10 cellular contexts compared by ENCODE assay signal in genomic region chr6:144297498-144298166, GRCh38. TPM values are rescaled to one million over a fixed set of nuclear protein-coding genes. Genes with fewer than 3 reads are reported as not detected.
DNase-seq lines count a peak whose midpoint lies in the region; ATAC-seq and TF ChIP-seq lines count a peak whose summit lies in the region.
"Had no signal": no experiment of that assay in that cellular context is flagged by ENCODE, and none has a peak within 500 bp of the region (broad histone marks: within the 10 kb centered on the region; RNA-seq: fewer than 3 reads in every experiment).

No MANE protein-coding gene starts in this region.

- H3K36me3 ChIP-seq in Panc1 (ENCODE audit: control insufficient read depth, insufficient read depth, low read length): peaks cover 10% of the 10 kb centered on the region; the same call in 1 of the 2 replicates
- H3K36me3 ChIP-seq in tibial artery: peaks cover 0 to 6% (median 6%) of the 10 kb centered on the region in 3 donors
- H3K36me3 ChIP-seq in CD8-positive, alpha-beta memory T cell (ENCODE audit: insufficient read depth, low read length): no peaks in the 10 kb centered on the region

- no peak for ATAC-seq in Panc1

- DNase-seq in Panc1 (ENCODE audit: low read depth, low spot score): no peak
- DNase-seq in fibroblast of peridontal ligament (ENCODE audit: extremely low read depth): peak; percentile 43
- DNase-seq in myocyte (ENCODE audit: low read depth): peak; percentile 23
- DNase-seq in tibial artery: no peak
- DNase-seq in NCI-H2227 (lab: John Stamatoyannopoulos, UW; ENCODE audit: unreplicated experiment): no peak
- no peak for DNase-seq in NCI-H1694 (lab: John Stamatoyannopoulos, UW)
- DNase-seq in CD8-positive, alpha-beta memory T cell: no peak
- DNase-seq in ACHN: no peak
- DNase-seq: central memory CD4-positive, alpha-beta T cell; NCI-H2029 had no signal

- H3K27ac ChIP-seq in Panc1 (ENCODE audit: low read length) (peak overlapping the region; percentile 5; the same call in 1 of the 2 replicates), tibial artery (peak overlapping the region; percentile 44 to 61)
- H3K27ac ChIP-seq in CD8-positive, alpha-beta memory T cell (ENCODE audit: low read depth, low read length): no peak overlapping the region

- no peak overlapping the region for H3K4me3 ChIP-seq in Panc1 (ENCODE audit: low read depth in 2 of 2, low read length in 2 of 2)
- no peak overlapping the region for H3K4me3 ChIP-seq in tibial artery
- no peak overlapping the region for H3K4me3 ChIP-seq in CD8-positive, alpha-beta memory T cell (ENCODE audit: low read length)

- TF ChIP-seq CTCF in Panc1 (IDR thresholded peaks at IDR 0.05): no peak
- no peak for TF ChIP-seq CTCF in tibial artery (IDR thresholded peaks at IDR 0.05)

- H3K27me3 Mint-ChIP-seq in CD8-positive, alpha-beta memory T cell: no peaks in the 10 kb centered on the region

- peaks cover 9 to 14% (median 13%) of the 10 kb centered on the region in 3 donors for H3K4me1 Mint-ChIP-seq in CD8-positive, alpha-beta memory T cell

- H3K36me3 Mint-ChIP-seq in CD8-positive, alpha-beta memory T cell: peaks cover 0 to 7% (median 3%) of the 10 kb centered on the region in 3 donors

- in situ Hi-C loops in Panc1 (cut with HindIII; ENCODE audit: low pct_unique_long_range_greater_than_20kb, low sequenced_read_pairs): no loop called here
- in situ Hi-C loops in ACHN (cut with HindIII; ENCODE audit: low pct_ligation_motif_present, low pct_unique_long_range_greater_than_20kb, low sequenced_read_pairs): no loop called here

- peak overlapping the region in 3 of 8 donors; percentile 6 to 38 (median 34) for H3K27ac Mint-ChIP-seq in CD8-positive, alpha-beta memory T cell

- CTCF ChIA-PET in Panc1 (lab: Charles Lee): no interaction called here
- CTCF ChIA-PET in CD8-positive, alpha-beta memory T cell (lab: Charles Lee): no interaction called here

- POLR2A ChIA-PET in Panc1 (lab: Charles Lee): interaction anchor here (0.6 kb wide), 1 partner anchor 11 kb away, joined by 19 read pairs; no protein-coding TSS in a partner anchor
- POLR2A ChIA-PET in CD8-positive, alpha-beta memory T cell (lab: Charles Lee): no interaction called here

- H3K27me3 ChIP-seq in Panc1 (ENCODE audit: control insufficient read depth, insufficient read depth, low read length) (no peaks in the 10 kb centered on the region), tibial artery (no peaks in the 10 kb centered on the region)
- H3K27me3 ChIP-seq in CD8-positive, alpha-beta memory T cell (ENCODE audit: insufficient read depth, low read length, poor library complexity, severe bottlenecking): no peaks in the 10 kb centered on the region

- H3K4me1 ChIP-seq in Panc1 (ENCODE audit: control insufficient read depth, insufficient read depth, low read length): peaks cover 14% of the 10 kb centered on the region; the same call in 1 of the 2 replicates
- H3K4me1 ChIP-seq in tibial artery: peaks cover 0 to 75% (median 26%) of the 10 kb centered on the region in 4 donors
- peaks cover 2% of the 10 kb centered on the region for H3K4me1 ChIP-seq in CD8-positive, alpha-beta memory T cell (ENCODE audit: insufficient read depth, low read length)

- no peak overlapping the region for H3K4me3 Mint-ChIP-seq in CD8-positive, alpha-beta memory T cell

- no peaks in the 10 kb centered on the region for H3K9me3 Mint-ChIP-seq in CD8-positive, alpha-beta memory T cell

- H3K9me3 ChIP-seq in Panc1 (ENCODE audit: control insufficient read depth, insufficient read depth, low read depth, low read length): no peaks in the 10 kb centered on the region
- H3K9me3 ChIP-seq in tibial artery: no peaks in the 10 kb centered on the region
- no peaks in the 10 kb centered on the region for H3K9me3 ChIP-seq in CD8-positive, alpha-beta memory T cell (ENCODE audit: low read length)

- BruUV-seq in Panc1 (replicated peaks; lab: Mats Ljungman, UMichigan): no TSS peak

- intact Hi-C loops in Panc1 (cut with micrococcal nuclease; ENCODE audit: unreplicated experiment): no loop called here
- intact Hi-C loops in tibial artery (cut with DNase I; ENCODE audit: low total_unique reads): no loop called here

RNA-seq across cellular contexts. Expression of gene UTRN, which starts 12.5 kb away (rescaled TPM):
- total RNA-seq in Panc1 (2021; ENCODE audit: unreplicated experiment): 122 TPM
- 52.1 TPM for polyA plus RNA-seq in Panc1 (2012; ENCODE audit: insufficient read length)
- total RNA-seq in myocyte: 56.8 and 103 TPM in 2 replicates
- 18.2 TPM for polyA plus RNA-seq in myocyte (2012)
- total RNA-seq in CD8-positive, alpha-beta memory T cell: 10 to 100 TPM; 42.7 to 42.8 TPM
- polyA plus RNA-seq in CD8-positive, alpha-beta memory T cell: 96.8 TPM

Comparison
In these comparisons a context has a peak if more than half of its experiments do, and no peak if none do; other contexts are left out.
1. DNase-seq: peak in fibroblast of peridontal ligament (single experiment) and myocyte (single experiment); none in Panc1 (single experiment), tibial artery (0 of 2), NCI-H2227 (single experiment), NCI-H1694 (single experiment), CD8-positive, alpha-beta memory T cell (0 of 5) and ACHN (single experiment).